20 cellular contexts compared by ENCODE assay signal in the genomic region with DNA sequence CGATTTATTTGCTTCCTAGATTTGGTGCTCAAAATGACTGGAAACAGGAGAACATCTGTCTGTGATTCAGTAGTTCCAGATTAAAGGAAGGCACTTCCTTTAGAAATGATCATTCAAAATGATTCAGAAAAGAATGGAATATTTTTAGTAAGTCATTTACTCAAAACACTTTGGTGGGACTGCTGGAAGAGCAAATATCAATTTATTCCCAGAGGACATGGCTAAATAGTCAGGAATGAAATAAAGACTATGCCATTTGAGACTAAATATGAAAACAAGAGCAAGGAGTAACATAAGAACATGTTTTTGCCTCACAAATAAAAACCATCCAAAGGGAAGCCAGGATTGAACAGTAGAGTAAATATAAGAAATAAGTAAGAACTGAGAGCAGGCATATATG.
"Had no signal": no experiment of that assay in that cellular context is flagged by ENCODE, and none has a peak within 500 bp of the region (broad histone marks: within the 10 kb centered on the region; RNA-seq: fewer than 3 reads in every experiment).

No MANE protein-coding gene starts in this region.

- H3K9me3 ChIP-seq: adrenal gland, gastrocnemius medialis, heart left ventricle, left ventricle myocardium inferior, right lobe of liver had no signal

- H3K27ac ChIP-seq: adrenal gland, cardiac muscle cell, dorsolateral prefrontal cortex, gastrocnemius medialis, heart left ventricle, left ventricle myocardium inferior, right lobe of liver, spleen had no signal

- H3K4me1 ChIP-seq: adrenal gland, gastrocnemius medialis, heart left ventricle, left ventricle myocardium inferior, right lobe of liver had no signal

- ATAC-seq: activated CD8-positive, alpha-beta T cell treated with anti-CD3 and anti-CD28 coated beads, Interleukin-2, amount 10 ng/mL, durations not matched to agents 7 days and 5 days; gastrocnemius medialis; heart left ventricle; right lobe of liver; stimulated activated memory B cell treated with anti-CD40 and anti-IgM and Interleukin-4, amounts not matched to agents 10 μg/mL and 1 μg/mL and 100 μg/mL, for 72 hours had no signal

- H3K9me3 Mint-ChIP-seq: activated CD4-positive, alpha-beta T cell treated with anti-CD3 and anti-CD28 coated beads, Interleukin-2, amount 10 ng/mL, durations not matched to agents 24 days and 14 days; activated naive CD4-positive, alpha-beta T cell treated with anti-CD3 and anti-CD28 coated beads for 36 hours; activated T-helper 2 cell treated with anti-CD3 and anti-CD28 coated beads, Interferon-gamma antibody, Interleukin-2, Interleukin-4, amounts not matched to agents 10 μg/mL and 5 μg/mL and 100 μg/mL, durations not matched to agents 14 hours and 24 hours and 36 hours; stimulated activated memory B cell treated with anti-CD40 and anti-IgM and Interleukin-4, amounts not matched to agents 10 μg/mL and 1 μg/mL and 100 μg/mL, for 72 hours had no signal

- DNase-seq: activated CD4-positive, alpha-beta T cell treated with anti-CD3 and anti-CD28 coated beads, Interleukin-2, amount 10 ng/mL, durations not matched to agents 24 days and 14 days; activated CD4-positive, CD25-positive, alpha-beta regulatory T cell; activated CD8-positive, alpha-beta T cell treated with anti-CD3 and anti-CD28 coated beads, Interleukin-2, amount 10 ng/mL, durations not matched to agents 7 days and 5 days; activated T-cell treated with anti-CD3 and anti-CD28 coated beads, Interleukin-2, amount 50 U/mL, for 24 hours; adrenal gland; dorsolateral prefrontal cortex; gastrocnemius medialis; heart left ventricle; left ventricle myocardium inferior; occipital lobe; right lobe of liver; spleen; T-helper 1 cell; T-helper 9 cell had no signal

- FAIRE-seq: colon, urothelium cell line had no signal

- H3K4me3 ChIP-seq: adrenal gland, cardiac muscle cell, dorsolateral prefrontal cortex, gastrocnemius medialis, heart left ventricle, left ventricle myocardium inferior, right lobe of liver, spleen had no signal

- H3K27me3 ChIP-seq: adrenal gland, cardiac muscle cell, dorsolateral prefrontal cortex, gastrocnemius medialis, heart left ventricle, right lobe of liver, spleen had no signal

- H3K4me3 Mint-ChIP-seq: activated CD4-positive, alpha-beta T cell treated with anti-CD3 and anti-CD28 coated beads, Interleukin-2, amount 10 ng/mL, durations not matched to agents 24 days and 14 days; activated CD8-positive, alpha-beta T cell treated with anti-CD3 and anti-CD28 coated beads, Interleukin-2, amount 10 ng/mL, durations not matched to agents 7 days and 5 days; activated naive CD4-positive, alpha-beta T cell treated with anti-CD3 and anti-CD28 coated beads for 36 hours; activated T-cell treated with anti-CD3 and anti-CD28 coated beads, Interleukin-2, amount 50 U/mL, for 24 hours; stimulated activated memory B cell treated with anti-CD40 and anti-IgM and Interleukin-4, amounts not matched to agents 10 μg/mL and 1 μg/mL and 100 μg/mL, for 72 hours had no signal

- H3K27ac Mint-ChIP-seq: activated CD4-positive, alpha-beta T cell treated with anti-CD3 and anti-CD28 coated beads, Interleukin-2, amount 10 ng/mL, durations not matched to agents 24 days and 14 days; activated CD8-positive, alpha-beta T cell treated with anti-CD3 and anti-CD28 coated beads, Interleukin-2, amount 10 ng/mL, durations not matched to agents 7 days and 5 days; activated naive CD4-positive, alpha-beta T cell treated with anti-CD3 and anti-CD28 coated beads for 36 hours; activated T-cell treated with anti-CD3 and anti-CD28 coated beads, Interleukin-2, amount 50 U/mL, for 24 hours; activated T-helper 2 cell treated with anti-CD3 and anti-CD28 coated beads, Interferon-gamma antibody, Interleukin-2, Interleukin-4, amounts not matched to agents 10 μg/mL and 5 μg/mL and 100 μg/mL, durations not matched to agents 14 hours and 24 hours and 36 hours; stimulated activated memory B cell treated with anti-CD40 and anti-IgM and Interleukin-4, amounts not matched to agents 10 μg/mL and 1 μg/mL and 100 μg/mL, for 72 hours had no signal

- H3K27me3 Mint-ChIP-seq: activated CD4-positive, alpha-beta T cell treated with anti-CD3 and anti-CD28 coated beads, Interleukin-2, amount 10 ng/mL, durations not matched to agents 24 days and 14 days; activated T-cell treated with anti-CD3 and anti-CD28 coated beads, Interleukin-2, amount 50 U/mL, for 24 hours; stimulated activated memory B cell treated with anti-CD40 and anti-IgM and Interleukin-4, amounts not matched to agents 10 μg/mL and 1 μg/mL and 100 μg/mL, for 72 hours had no signal

- H3K36me3 ChIP-seq: adrenal gland, cardiac muscle cell, gastrocnemius medialis, heart left ventricle, left ventricle myocardium inferior, right lobe of liver, spleen had no signal

- H3K36me3 Mint-ChIP-seq: stimulated activated memory B cell treated with anti-CD40 and anti-IgM and Interleukin-4, amounts not matched to agents 10 μg/mL and 1 μg/mL and 100 μg/mL, for 72 hours had no signal
